2 cellular contexts compared by ENCODE assay signal in the genomic region with DNA sequence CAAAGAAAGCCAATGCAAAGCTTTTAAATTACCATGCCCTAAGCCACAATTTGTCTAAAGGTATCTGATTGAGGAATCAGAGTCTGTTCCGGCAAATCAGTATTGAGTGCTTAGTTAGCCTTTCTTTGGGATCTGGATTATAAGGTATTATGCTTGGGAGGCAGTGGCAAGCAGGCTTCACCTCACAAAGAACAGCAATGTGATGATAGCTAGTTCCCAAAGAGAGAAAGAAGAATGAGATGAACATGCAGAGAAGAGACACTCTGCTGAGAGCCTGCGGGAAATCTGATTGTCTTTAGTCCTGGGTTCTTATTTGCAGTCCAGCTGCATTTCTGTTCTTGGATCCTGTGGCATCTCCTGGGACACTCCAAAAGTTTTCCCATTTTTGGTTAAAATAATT.
TF ChIP-seq lines count a peak whose summit lies in the region.

No MANE protein-coding gene starts in this region.

TF ChIP-seq in GM23338, 12 proteins besides CTCF, POLR2A, EP300 and RAD21 (continued from another document):
- TF ChIP-seq, protein P1, sequence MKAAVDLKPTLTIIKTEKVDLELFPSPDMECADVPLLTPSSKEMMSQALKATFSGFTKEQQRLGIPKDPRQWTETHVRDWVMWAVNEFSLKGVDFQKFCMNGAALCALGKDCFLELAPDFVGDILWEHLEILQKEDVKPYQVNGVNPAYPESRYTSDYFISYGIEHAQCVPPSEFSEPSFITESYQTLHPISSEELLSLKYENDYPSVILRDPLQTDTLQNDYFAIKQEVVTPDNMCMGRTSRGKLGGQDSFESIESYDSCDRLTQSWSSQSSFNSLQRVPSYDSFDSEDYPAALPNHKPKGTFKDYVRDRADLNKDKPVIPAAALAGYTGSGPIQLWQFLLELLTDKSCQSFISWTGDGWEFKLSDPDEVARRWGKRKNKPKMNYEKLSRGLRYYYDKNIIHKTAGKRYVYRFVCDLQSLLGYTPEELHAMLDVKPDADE (IDR thresholded peaks at IDR 0.05), result no peak
- TF ChIP-seq ZNF331 (CRISPR knock-in tag; IDR thresholded peaks at IDR 0.05; ENCODE audit: low read depth) (no peak), NANOG (IDR thresholded peaks at IDR 0.05; ENCODE audit: borderline replicate concordance) (no peak), CREB1 (CRISPR knock-in tag; IDR thresholded peaks at IDR 0.05; ENCODE audit: low read depth) (no peak), STAT1 (IDR thresholded peaks at IDR 0.05; ENCODE audit: unreplicated experiment) (no peak), EZH2phosphoT487 (IDR thresholded peaks at IDR 0.05; ENCODE audit: unreplicated experiment) (no peak)
- TF ChIP-seq, protein P2, sequence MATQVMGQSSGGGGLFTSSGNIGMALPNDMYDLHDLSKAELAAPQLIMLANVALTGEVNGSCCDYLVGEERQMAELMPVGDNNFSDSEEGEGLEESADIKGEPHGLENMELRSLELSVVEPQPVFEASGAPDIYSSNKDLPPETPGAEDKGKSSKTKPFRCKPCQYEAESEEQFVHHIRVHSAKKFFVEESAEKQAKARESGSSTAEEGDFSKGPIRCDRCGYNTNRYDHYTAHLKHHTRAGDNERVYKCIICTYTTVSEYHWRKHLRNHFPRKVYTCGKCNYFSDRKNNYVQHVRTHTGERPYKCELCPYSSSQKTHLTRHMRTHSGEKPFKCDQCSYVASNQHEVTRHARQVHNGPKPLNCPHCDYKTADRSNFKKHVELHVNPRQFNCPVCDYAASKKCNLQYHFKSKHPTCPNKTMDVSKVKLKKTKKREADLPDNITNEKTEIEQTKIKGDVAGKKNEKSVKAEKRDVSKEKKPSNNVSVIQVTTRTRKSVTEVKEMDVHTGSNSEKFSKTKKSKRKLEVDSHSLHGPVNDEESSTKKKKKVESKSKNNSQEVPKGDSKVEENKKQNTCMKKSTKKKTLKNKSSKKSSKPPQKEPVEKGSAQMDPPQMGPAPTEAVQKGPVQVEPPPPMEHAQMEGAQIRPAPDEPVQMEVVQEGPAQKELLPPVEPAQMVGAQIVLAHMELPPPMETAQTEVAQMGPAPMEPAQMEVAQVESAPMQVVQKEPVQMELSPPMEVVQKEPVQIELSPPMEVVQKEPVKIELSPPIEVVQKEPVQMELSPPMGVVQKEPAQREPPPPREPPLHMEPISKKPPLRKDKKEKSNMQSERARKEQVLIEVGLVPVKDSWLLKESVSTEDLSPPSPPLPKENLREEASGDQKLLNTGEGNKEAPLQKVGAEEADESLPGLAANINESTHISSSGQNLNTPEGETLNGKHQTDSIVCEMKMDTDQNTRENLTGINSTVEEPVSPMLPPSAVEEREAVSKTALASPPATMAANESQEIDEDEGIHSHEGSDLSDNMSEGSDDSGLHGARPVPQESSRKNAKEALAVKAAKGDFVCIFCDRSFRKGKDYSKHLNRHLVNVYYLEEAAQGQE (IDR thresholded peaks at IDR 0.05; ENCODE audit: unreplicated experiment), result no peak
- TF ChIP-seq, protein P3, sequence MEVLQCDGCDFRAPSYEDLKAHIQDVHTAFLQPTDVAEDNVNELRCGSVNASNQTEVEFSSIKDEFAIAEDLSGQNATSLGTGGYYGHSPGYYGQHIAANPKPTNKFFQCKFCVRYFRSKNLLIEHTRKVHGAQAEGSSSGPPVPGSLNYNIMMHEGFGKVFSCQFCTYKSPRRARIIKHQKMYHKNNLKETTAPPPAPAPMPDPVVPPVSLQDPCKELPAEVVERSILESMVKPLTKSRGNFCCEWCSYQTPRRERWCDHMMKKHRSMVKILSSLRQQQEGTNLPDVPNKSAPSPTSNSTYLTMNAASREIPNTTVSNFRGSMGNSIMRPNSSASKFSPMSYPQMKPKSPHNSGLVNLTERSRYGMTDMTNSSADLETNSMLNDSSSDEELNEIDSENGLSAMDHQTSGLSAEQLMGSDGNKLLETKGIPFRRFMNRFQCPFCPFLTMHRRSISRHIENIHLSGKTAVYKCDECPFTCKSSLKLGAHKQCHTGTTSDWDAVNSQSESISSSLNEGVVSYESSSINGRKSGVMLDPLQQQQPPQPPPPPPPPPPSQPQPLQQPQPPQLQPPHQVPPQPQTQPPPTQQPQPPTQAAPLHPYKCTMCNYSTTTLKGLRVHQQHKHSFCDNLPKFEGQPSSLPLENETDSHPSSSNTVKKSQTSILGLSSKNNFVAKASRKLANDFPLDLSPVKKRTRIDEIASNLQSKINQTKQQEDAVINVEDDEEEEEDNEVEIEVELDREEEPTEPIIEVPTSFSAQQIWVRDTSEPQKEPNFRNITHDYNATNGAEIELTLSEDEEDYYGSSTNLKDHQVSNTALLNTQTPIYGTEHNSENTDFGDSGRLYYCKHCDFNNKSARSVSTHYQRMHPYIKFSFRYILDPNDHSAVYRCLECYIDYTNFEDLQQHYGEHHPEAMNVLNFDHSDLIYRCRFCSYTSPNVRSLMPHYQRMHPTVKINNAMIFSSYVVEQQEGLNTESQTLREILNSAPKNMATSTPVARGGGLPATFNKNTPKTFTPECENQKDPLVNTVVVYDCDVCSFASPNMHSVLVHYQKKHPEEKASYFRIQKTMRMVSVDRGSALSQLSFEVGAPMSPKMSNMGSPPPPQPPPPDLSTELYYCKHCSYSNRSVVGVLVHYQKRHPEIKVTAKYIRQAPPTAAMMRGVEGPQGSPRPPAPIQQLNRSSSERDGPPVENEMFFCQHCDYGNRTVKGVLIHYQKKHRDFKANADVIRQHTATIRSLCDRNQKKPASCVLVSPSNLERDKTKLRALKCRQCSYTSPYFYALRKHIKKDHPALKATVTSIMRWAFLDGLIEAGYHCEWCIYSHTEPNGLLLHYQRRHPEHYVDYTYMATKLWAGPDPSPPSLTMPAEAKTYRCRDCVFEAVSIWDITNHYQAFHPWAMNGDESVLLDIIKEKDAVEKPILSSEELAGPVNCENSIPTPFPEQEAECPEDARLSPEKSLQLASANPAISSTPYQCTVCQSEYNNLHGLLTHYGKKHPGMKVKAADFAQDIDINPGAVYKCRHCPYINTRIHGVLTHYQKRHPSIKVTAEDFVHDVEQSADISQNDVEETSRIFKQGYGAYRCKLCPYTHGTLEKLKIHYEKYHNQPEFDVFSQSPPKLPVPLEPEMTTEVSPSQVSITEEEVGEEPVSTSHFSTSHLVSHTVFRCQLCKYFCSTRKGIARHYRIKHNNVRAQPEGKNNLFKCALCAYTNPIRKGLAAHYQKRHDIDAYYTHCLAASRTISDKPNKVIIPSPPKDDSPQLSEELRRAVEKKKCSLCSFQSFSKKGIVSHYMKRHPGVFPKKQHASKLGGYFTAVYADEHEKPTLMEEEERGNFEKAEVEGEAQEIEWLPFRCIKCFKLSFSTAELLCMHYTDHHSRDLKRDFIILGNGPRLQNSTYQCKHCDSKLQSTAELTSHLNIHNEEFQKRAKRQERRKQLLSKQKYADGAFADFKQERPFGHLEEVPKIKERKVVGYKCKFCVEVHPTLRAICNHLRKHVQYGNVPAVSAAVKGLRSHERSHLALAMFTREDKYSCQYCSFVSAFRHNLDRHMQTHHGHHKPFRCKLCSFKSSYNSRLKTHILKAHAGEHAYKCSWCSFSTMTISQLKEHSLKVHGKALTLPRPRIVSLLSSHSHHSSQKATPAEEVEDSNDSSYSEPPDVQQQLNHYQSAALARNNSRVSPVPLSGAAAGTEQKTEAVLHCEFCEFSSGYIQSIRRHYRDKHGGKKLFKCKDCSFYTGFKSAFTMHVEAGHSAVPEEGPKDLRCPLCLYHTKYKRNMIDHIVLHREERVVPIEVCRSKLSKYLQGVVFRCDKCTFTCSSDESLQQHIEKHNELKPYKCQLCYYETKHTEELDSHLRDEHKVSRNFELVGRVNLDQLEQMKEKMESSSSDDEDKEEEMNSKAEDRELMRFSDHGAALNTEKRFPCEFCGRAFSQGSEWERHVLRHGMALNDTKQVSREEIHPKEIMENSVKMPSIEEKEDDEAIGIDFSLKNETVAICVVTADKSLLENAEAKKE (CRISPR knock-in tag; IDR thresholded peaks at IDR 0.05), result no peak

TF ChIP-seq in WTC11, 78 proteins besides CTCF, POLR2A, EP300 and RAD21 (continued from another document):
- TF ChIP-seq ZNF232 (CRISPR knock-in tag; IDR thresholded peaks at IDR 0.05) (no peak), TEAD4 (CRISPR knock-in tag; IDR thresholded peaks at IDR 0.05) (no peak), IRF2 (CRISPR knock-in tag; IDR thresholded peaks at IDR 0.05; ENCODE audit: borderline replicate concordance, low read depth) (no peak), TEAD1 (CRISPR knock-in tag; IDR thresholded peaks at IDR 0.05) (no peak)
- TF ChIP-seq, protein P4, sequence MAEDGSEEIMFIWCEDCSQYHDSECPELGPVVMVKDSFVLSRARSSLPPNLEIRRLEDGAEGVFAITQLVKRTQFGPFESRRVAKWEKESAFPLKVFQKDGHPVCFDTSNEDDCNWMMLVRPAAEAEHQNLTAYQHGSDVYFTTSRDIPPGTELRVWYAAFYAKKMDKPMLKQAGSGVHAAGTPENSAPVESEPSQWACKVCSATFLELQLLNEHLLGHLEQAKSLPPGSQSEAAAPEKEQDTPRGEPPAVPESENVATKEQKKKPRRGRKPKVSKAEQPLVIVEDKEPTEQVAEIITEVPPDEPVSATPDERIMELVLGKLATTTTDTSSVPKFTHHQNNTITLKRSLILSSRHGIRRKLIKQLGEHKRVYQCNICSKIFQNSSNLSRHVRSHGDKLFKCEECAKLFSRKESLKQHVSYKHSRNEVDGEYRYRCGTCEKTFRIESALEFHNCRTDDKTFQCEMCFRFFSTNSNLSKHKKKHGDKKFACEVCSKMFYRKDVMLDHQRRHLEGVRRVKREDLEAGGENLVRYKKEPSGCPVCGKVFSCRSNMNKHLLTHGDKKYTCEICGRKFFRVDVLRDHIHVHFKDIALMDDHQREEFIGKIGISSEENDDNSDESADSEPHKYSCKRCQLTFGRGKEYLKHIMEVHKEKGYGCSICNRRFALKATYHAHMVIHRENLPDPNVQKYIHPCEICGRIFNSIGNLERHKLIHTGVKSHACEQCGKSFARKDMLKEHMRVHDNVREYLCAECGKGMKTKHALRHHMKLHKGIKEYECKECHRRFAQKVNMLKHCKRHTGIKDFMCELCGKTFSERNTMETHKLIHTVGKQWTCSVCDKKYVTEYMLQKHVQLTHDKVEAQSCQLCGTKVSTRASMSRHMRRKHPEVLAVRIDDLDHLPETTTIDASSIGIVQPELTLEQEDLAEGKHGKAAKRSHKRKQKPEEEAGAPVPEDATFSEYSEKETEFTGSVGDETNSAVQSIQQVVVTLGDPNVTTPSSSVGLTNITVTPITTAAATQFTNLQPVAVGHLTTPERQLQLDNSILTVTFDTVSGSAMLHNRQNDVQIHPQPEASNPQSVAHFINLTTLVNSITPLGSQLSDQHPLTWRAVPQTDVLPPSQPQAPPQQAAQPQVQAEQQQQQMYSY (CRISPR knock-in tag; IDR thresholded peaks at IDR 0.05), result no peak
- TF ChIP-seq, protein P5, sequence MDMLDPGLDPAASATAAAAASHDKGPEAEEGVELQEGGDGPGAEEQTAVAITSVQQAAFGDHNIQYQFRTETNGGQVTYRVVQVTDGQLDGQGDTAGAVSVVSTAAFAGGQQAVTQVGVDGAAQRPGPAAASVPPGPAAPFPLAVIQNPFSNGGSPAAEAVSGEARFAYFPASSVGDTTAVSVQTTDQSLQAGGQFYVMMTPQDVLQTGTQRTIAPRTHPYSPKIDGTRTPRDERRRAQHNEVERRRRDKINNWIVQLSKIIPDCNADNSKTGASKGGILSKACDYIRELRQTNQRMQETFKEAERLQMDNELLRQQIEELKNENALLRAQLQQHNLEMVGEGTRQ (CRISPR knock-in tag; IDR thresholded peaks at IDR 0.05), result no peak
